9 cellular contexts compared by ENCODE assay signal in genomic region chr17:51827140-51827539, GRCh38.
"Had no signal": no experiment of that assay in that cellular context is flagged by ENCODE, and none has a peak within 500 bp of the region (broad histone marks: within the 10 kb centered on the region; RNA-seq: fewer than 3 reads in every experiment).

No MANE protein-coding gene starts in this region.

- H3K4me3 Mint-ChIP-seq: GM23338, H9, HFFc6 had no signal

- H3K27ac ChIP-seq: GM23248 had no signal

- H3K27ac Mint-ChIP-seq: GM23338, HFFc6 had no signal

- DNase-seq: GM23248, GOT3, H7, H9, HCEC 1CT, HFFc6 had no signal

- H3K9me3 Mint-ChIP-seq: GM23338, H9 had no signal

- H3K4me1 ChIP-seq: HAP-1 had no signal

- ATAC-seq: GM23338, HCT116 had no signal

- H3K9me3 ChIP-seq: HAP-1 had no signal

- H3K36me3 ChIP-seq: HAP-1 had no signal

- H3K4me3 ChIP-seq: GM23248, GM23338, HAP-1 had no signal
